In the genomic region with DNA sequence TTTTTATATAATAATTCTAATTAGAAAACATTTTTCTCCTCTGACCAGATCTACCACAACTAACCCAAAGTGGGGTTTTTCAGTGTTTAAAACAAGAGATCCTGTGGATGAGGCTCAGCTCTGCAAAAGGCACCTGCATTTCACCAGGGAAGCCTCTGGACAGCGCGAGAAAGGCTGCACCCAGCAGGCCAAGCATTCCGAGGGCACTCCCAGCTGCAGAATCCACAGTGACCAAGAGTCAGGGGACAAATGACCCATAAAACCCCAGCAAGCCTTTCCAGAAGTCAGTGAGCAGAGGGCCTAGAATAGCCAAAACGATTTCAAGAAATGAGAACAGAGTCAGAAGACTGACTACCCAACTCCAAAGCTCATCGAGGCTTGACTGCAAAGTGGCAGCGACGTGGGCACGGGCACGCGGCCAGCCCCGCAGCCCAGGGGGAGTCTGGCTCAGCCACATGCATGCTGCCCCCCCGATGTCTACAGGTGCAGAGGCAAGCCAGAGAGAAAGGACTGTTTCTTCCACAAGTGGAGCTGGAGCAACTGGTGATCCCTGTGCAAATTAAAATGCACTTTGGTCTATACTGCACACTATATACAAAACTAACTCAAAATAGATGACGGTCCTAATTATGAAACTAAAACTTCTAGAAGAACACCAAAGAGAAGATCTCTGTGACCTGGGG, we compare ENCODE assay signal across 38 cellular contexts. TPM values are rescaled to one million over a fixed set of nuclear protein-coding genes. Genes with fewer than 3 reads are reported as not detected.
DNase-seq lines count a peak whose midpoint lies in the region; ATAC-seq, FAIRE-seq and TF ChIP-seq lines count a peak whose summit lies in the region.
"Had no signal": no experiment of that assay in that cellular context is flagged by ENCODE, and none has a peak within 500 bp of the region (broad histone marks: within the 10 kb centered on the region; RNA-seq: fewer than 3 reads in every experiment).

No MANE protein-coding gene starts in this region.

- intact Hi-C loops in kidney (cut with DNase I): loop anchor here (10.0 kb wide), 1 partner anchor 238 kb away; no protein-coding TSS in a partner anchor

- H3K4me3 ChIP-seq in CD4-positive, CD25-positive, alpha-beta regulatory T cell (ENCODE audit: low read depth, low read length): no peak overlapping the region
- no peak overlapping the region for H3K4me3 ChIP-seq in kidney (ENCODE audit: low read length in 2 of 2)
- H3K4me3 ChIP-seq: ascending aorta, BLaER1, cardiac muscle cell, HAP-1, left lung, psoas muscle, skin epidermis, thoracic aorta, vagina had no signal

- DNase-seq in CD4-positive, CD25-positive, alpha-beta regulatory T cell: no peak
- DNase-seq in RWPE1 (ENCODE audit: low spot score) (no peak), kidney (peak; percentile 72), renal cortical epithelial cell (ENCODE audit: low read depth) (peak; percentile 43), type B pancreatic cell (ENCODE audit: extremely low spot score, unreplicated experiment) (no peak), T-helper 1 cell (no peak)
- DNase-seq: activated CD4-positive, alpha-beta T cell treated with anti-CD3 and anti-CD28 coated beads for 48 hours; activated CD8-positive, alpha-beta memory T cell treated with anti-CD3 and anti-CD28 coated beads for 24 hours; activated gamma-delta T cell; activated naive CD8-positive, alpha-beta T cell treated with anti-CD3 and anti-CD28 coated beads, Interleukin-2, amount 10 ng/mL, durations not matched to agents 7 days and 5 days; activated T-cell treated with anti-CD3 and anti-CD28 coated beads for 4 hours; COR-L47; cortex of kidney; effector memory CD8-positive, alpha-beta T cell; erythroblast; GDM1; glutamatergic neuron; naive thymus-derived CD4-positive, alpha-beta T cell; NCI-H1417 treated with DMSO at 0.1 percent for 48 hours; NCI-H2081; NCI-H526; NK-92 treated with Interleukin-12 subunit alpha and Interleukin-12 subunit beta, amount 100 ng/mL, for 24 hours; nucleus accumbens; stimulated activated naive CD8-positive, alpha-beta T cell treated with anti-CD3 and anti-CD28 coated beads, Interleukin-15, Interleukin-2, amounts not matched to agents 100 U/mL and 50 U/mL, for 24 hours; T-helper 9 cell had no signal

- CTCF ChIA-PET in RWPE1 (lab: Yijun Ruan, JAX): no interaction called here

- peak overlapping the region; percentile 26 to 63 (median 48) for H3K27ac Mint-ChIP-seq in CD4-positive, CD25-positive, alpha-beta regulatory T cell
- H3K27ac Mint-ChIP-seq in type B pancreatic cell: no peak overlapping the region
- H3K27ac Mint-ChIP-seq: activated naive CD8-positive, alpha-beta T cell treated with anti-CD3 and anti-CD28 coated beads, Interleukin-2, amount 10 ng/mL, durations not matched to agents 7 days and 5 days had no signal

- H3K9me3 ChIP-seq in CD4-positive, CD25-positive, alpha-beta regulatory T cell (ENCODE audit: control insufficient read depth in 2 of 2, low read length in 2 of 2): no peaks in the 10 kb centered on the region
- H3K9me3 ChIP-seq in kidney (ENCODE audit: control insufficient read depth in 1 of 2, low read length in 2 of 2): no peaks in the 10 kb centered on the region
- H3K9me3 ChIP-seq: BLaER1, HAP-1, left lung, psoas muscle, thoracic aorta, vagina had no signal

- H3K27ac ChIP-seq in CD4-positive, CD25-positive, alpha-beta regulatory T cell (ENCODE audit: insufficient read depth, low read length, poor library complexity, severe bottlenecking): no peak overlapping the region
- H3K27ac ChIP-seq in RWPE1: peak overlapping the region; percentile 46
- no peak overlapping the region for H3K27ac ChIP-seq in kidney (ENCODE audit: low read depth in 2 of 2, low read length in 2 of 2)
- H3K27ac ChIP-seq: ascending aorta, BLaER1, cardiac muscle cell, left lung, psoas muscle, skin epidermis, thoracic aorta, vagina, VCaP had no signal

- H3K4me3 Mint-ChIP-seq in CD4-positive, CD25-positive, alpha-beta regulatory T cell: no peak overlapping the region
- no peak overlapping the region for H3K4me3 Mint-ChIP-seq in type B pancreatic cell
- H3K4me3 Mint-ChIP-seq: activated naive CD8-positive, alpha-beta T cell treated with anti-CD3 and anti-CD28 coated beads, Interleukin-2, amount 10 ng/mL, durations not matched to agents 7 days and 5 days; effector memory CD8-positive, alpha-beta T cell; naive thymus-derived CD4-positive, alpha-beta T cell had no signal

- H3K9ac ChIP-seq in kidney (ENCODE audit: low read length in 2 of 2): no peak overlapping the region
- H3K9ac ChIP-seq: BLaER1 had no signal

- ATAC-seq in CD4-positive, CD25-positive, alpha-beta regulatory T cell (ENCODE audit: low read depth in 2 of 2): no peak
- ATAC-seq in HG02571 (IDR thresholded peaks at IDR 0.05; ENCODE audit: unreplicated experiment) (no peak), HG02885 (IDR thresholded peaks at IDR 0.05; ENCODE audit: poor library complexity, unreplicated experiment) (no peak)
- ATAC-seq: effector memory CD8-positive, alpha-beta T cell; left lung; naive thymus-derived CD4-positive, alpha-beta T cell; psoas muscle; stimulated activated naive CD8-positive, alpha-beta T cell treated with anti-CD3 and anti-CD28 coated beads, Interleukin-15, Interleukin-2, amounts not matched to agents 100 U/mL and 50 U/mL, for 24 hours had no signal

- no peak for TF ChIP-seq CTCF in RWPE1 (conservative IDR thresholded peaks at IDR 0.05; ENCODE audit: low read depth)
- no peak for TF ChIP-seq CTCF in kidney (IDR thresholded peaks at IDR 0.05; ENCODE audit: borderline replicate concordance, extremely low read depth, insufficient read depth)
- TF ChIP-seq CTCF in type B pancreatic cell (conservative IDR thresholded peaks at IDR 0.05): no peak

- no peaks in the 10 kb centered on the region for H3K36me3 ChIP-seq in CD4-positive, CD25-positive, alpha-beta regulatory T cell (ENCODE audit: control insufficient read depth, insufficient read depth, low read length)
- peaks cover 0 to 4% of the 10 kb centered on the region in 2 donors for H3K36me3 ChIP-seq in kidney (ENCODE audit: control insufficient read depth in 1 of 2, insufficient read depth in 2 of 2, low read length in 2 of 2)
- H3K36me3 ChIP-seq: cardiac muscle cell had no signal

- POLR2A ChIA-PET in RWPE1 (lab: Yijun Ruan, JAX; ENCODE audit: low non-redundant PET): no interaction called here

- no peak for FAIRE-seq in kidney (lab: Jason Lieb, UNC)

- H3K4me1 Mint-ChIP-seq in CD4-positive, CD25-positive, alpha-beta regulatory T cell: no peaks in the 10 kb centered on the region
- H3K4me1 Mint-ChIP-seq in type B pancreatic cell (ENCODE audit: unreplicated experiment): no peaks in the 10 kb centered on the region
- H3K4me1 Mint-ChIP-seq: activated naive CD8-positive, alpha-beta T cell treated with anti-CD3 and anti-CD28 coated beads, Interleukin-2, amount 10 ng/mL, durations not matched to agents 7 days and 5 days had no signal

- no peaks in the 10 kb centered on the region for H3K27me3 ChIP-seq in CD4-positive, CD25-positive, alpha-beta regulatory T cell (ENCODE audit: control insufficient read depth, insufficient read depth, low read length)
- H3K27me3 ChIP-seq: ascending aorta, BLaER1, cardiac muscle cell, left lung, vagina had no signal

- peaks cover 7% of the 10 kb centered on the region for H3K4me1 ChIP-seq in CD4-positive, CD25-positive, alpha-beta regulatory T cell (ENCODE audit: control insufficient read depth, insufficient read depth, low read length, poor library complexity, severe bottlenecking)
- peaks cover 3 to 4% of the 10 kb centered on the region in 2 donors for H3K4me1 ChIP-seq in kidney (ENCODE audit: control insufficient read depth in 1 of 2, insufficient read depth in 1 of 2, low read depth in 1 of 2, low read length in 2 of 2)

- H3K27me3 Mint-ChIP-seq in CD4-positive, CD25-positive, alpha-beta regulatory T cell: no peaks in the 10 kb centered on the region
- H3K27me3 Mint-ChIP-seq in type B pancreatic cell: no peaks in the 10 kb centered on the region
- H3K27me3 Mint-ChIP-seq: activated naive CD8-positive, alpha-beta T cell treated with anti-CD3 and anti-CD28 coated beads, Interleukin-2, amount 10 ng/mL, durations not matched to agents 7 days and 5 days; effector memory CD8-positive, alpha-beta T cell; naive thymus-derived CD4-positive, alpha-beta T cell had no signal

- H3K36me3 Mint-ChIP-seq in CD4-positive, CD25-positive, alpha-beta regulatory T cell: peaks cover 8% of the 10 kb centered on the region
- peaks cover 5% of the 10 kb centered on the region for H3K36me3 Mint-ChIP-seq in type B pancreatic cell

- no peaks in the 10 kb centered on the region for H3K9me3 Mint-ChIP-seq in CD4-positive, CD25-positive, alpha-beta regulatory T cell
- H3K9me3 Mint-ChIP-seq in type B pancreatic cell: no peaks in the 10 kb centered on the region
- H3K9me3 Mint-ChIP-seq: activated naive CD8-positive, alpha-beta T cell treated with anti-CD3 and anti-CD28 coated beads, Interleukin-2, amount 10 ng/mL, durations not matched to agents 7 days and 5 days; effector memory CD8-positive, alpha-beta T cell; naive thymus-derived CD4-positive, alpha-beta T cell had no signal

RNA-seq across cellular contexts. Expression of a gene that starts 26.2 kb away (rescaled TPM):
- total RNA-seq in CD4-positive, CD25-positive, alpha-beta regulatory T cell: 12.4 TPM
- polyA plus RNA-seq in CD4-positive, CD25-positive, alpha-beta regulatory T cell: under 1 TPM; 0.03 to 0.75 (median 0.16) TPM
- 6.9 TPM for total RNA-seq in kidney
- polyA plus RNA-seq in kidney (ENCODE audit: insufficient read depth, low read depth, low replicate concordance): 5.8 TPM
- 0.17 and 0.25 TPM in 2 replicates for total RNA-seq in renal cortical epithelial cell
- total RNA-seq in type B pancreatic cell (ENCODE audit: low replicate concordance): 3.6 and 5.0 TPM in 2 replicates
- total RNA-seq: LHCN-M2 had no signal

RNA-seq across cellular contexts. Expression of a gene that starts 54.8 kb away (rescaled TPM):
- total RNA-seq in CD4-positive, CD25-positive, alpha-beta regulatory T cell: 12.3 TPM
- 1 to 10 TPM; 3.2 to 5.2 (median 3.8) TPM for polyA plus RNA-seq in CD4-positive, CD25-positive, alpha-beta regulatory T cell
- total RNA-seq in kidney (7.8 TPM), renal cortical epithelial cell (4.3 and 4.7 TPM in 2 replicates), type B pancreatic cell (ENCODE audit: low replicate concordance) (14.2 and 27.8 TPM in 2 replicates)
- 1.1 TPM for polyA plus RNA-seq in kidney (ENCODE audit: insufficient read depth, low read depth, low replicate concordance)

Comparison
In these comparisons a context has a peak if more than half of its experiments do, and no peak if none do; other contexts are left out.
1. DNase-seq: peak in kidney (single experiment) and renal cortical epithelial cell (single experiment); none in CD4-positive, CD25-positive, alpha-beta regulatory T cell (0 of 3), RWPE1 (single experiment), type B pancreatic cell (single experiment) and T-helper 1 cell (0 of 5).